8 cellular contexts compared by ENCODE assay signal in genomic region chr15:23565395-23566069, GRCh38. TPM values are rescaled to one million over a fixed set of nuclear protein-coding genes. Genes with fewer than 3 reads are reported as not detected.
DNase-seq lines count a peak whose midpoint lies in the region; ATAC-seq and TF ChIP-seq lines count a peak whose summit lies in the region.

TSS of gene MKRN3 (plus strand) at chr15:23565674. CDS start at chr15:23565783, 109 bp downstream.

- H3K4me3 ChIP-seq in right atrium auricular region (peak within 1 kb of the TSS in 1 of 2 donors; percentile 22), Panc1 (ENCODE audit: low read depth in 2 of 2, low read length in 2 of 2) (peak within 1 kb of the TSS; percentile 86 to 92), liver (ENCODE audit: low read depth in 1 of 3, low read length in 3 of 3) (peak within 1 kb of the TSS in 1 of 3 donors; percentile 11)

- ATAC-seq in Right ventricle myocardium inferior (peak; percentile 50), Panc1 (peak; percentile 87), GM18511 (IDR thresholded peaks at IDR 0.05; ENCODE audit: unreplicated experiment) (no peak)

- H3K4me1 ChIP-seq in right atrium auricular region (no peaks in the 10 kb centered on the region), Panc1 (ENCODE audit: control insufficient read depth, insufficient read depth, low read length) (peaks cover 8% of the 10 kb centered on the region; the same call in 1 of the 2 replicates), liver (ENCODE audit: control insufficient read depth in 4 of 4, insufficient read depth in 4 of 4, low read length in 3 of 4) (no peaks in the 10 kb centered on the region)

- H3K27ac ChIP-seq in right atrium auricular region (no peak within 1 kb of the TSS), Panc1 (ENCODE audit: low read length) (peak within 1 kb of the TSS; percentile 95), angular gyrus (ENCODE audit: low read depth, low read length) (peak within 1 kb of the TSS; percentile 70), liver (ENCODE audit: low read depth in 1 of 2, low read length in 2 of 2) (no peak within 1 kb of the TSS)

- in situ Hi-C loops in Panc1 (cut with HindIII; ENCODE audit: low pct_unique_long_range_greater_than_20kb, low sequenced_read_pairs) = no loop called here

- intact Hi-C loops in Right ventricle myocardium inferior (cut with DNase I) = no loop called here
- intact Hi-C loops in Panc1 (cut with micrococcal nuclease; ENCODE audit: unreplicated experiment) = loop anchor here (10.0 kb wide), 1 partner anchor 71 kb away; no protein-coding TSS in a partner anchor

- H3K27me3 ChIP-seq in right atrium auricular region (no peaks in the 10 kb centered on the region), Panc1 (ENCODE audit: control insufficient read depth, insufficient read depth, low read length) (no peaks in the 10 kb centered on the region), liver (ENCODE audit: control insufficient read depth in 4 of 4, insufficient read depth in 4 of 4, low read length in 3 of 4) (peaks cover 0 to 6% (median 3%) of the 10 kb centered on the region in 4 donors)

- no TSS peak for BruUV-seq in Panc1 (replicated peaks; lab: Mats Ljungman, UMichigan)

- peaks cover 6% of the 10 kb centered on the region for H3K27me3 Mint-ChIP-seq in stimulated activated naive CD8-positive, alpha-beta T cell treated with anti-CD3 and anti-CD28 coated beads, Interleukin-15, Interleukin-2, amounts not matched to agents 100 ng/mL and 50 ng/mL, for 24 hours

- no peak for TF ChIP-seq CTCF in right atrium auricular region (IDR thresholded peaks at IDR 0.05)
- TF ChIP-seq CTCF in Panc1 (IDR thresholded peaks at IDR 0.05) = no peak
- no peak for TF ChIP-seq CTCF in liver (IDR thresholded peaks at IDR 0.05; ENCODE audit: low read depth, low read length, missing input control)

- CTCF ChIA-PET in Panc1 (lab: Charles Lee) = no interaction called here

- H3K36me3 ChIP-seq in right atrium auricular region (no peaks in the 10 kb centered on the region), Panc1 (ENCODE audit: control insufficient read depth, insufficient read depth, low read length) (peaks cover 10% of the 10 kb centered on the region), liver (ENCODE audit: control insufficient read depth in 4 of 4, insufficient read depth in 3 of 4, low read depth in 1 of 4, low read length in 3 of 4) (no peaks in the 10 kb centered on the region)

- POLR2A ChIA-PET in Panc1 (lab: Charles Lee) = no interaction called here

- WGBS in liver = 81% methylated on average over 27 of the region's 27 CpGs

- H3K9me3 ChIP-seq in right atrium auricular region (no peaks in the 10 kb centered on the region), Panc1 (ENCODE audit: control insufficient read depth, insufficient read depth, low read depth, low read length) (no peaks in the 10 kb centered on the region), liver (ENCODE audit: control insufficient read depth in 4 of 4, low read length in 3 of 4) (peaks cover 0 to 5% (median 2%) of the 10 kb centered on the region in 4 donors)

- H3K4me1 Mint-ChIP-seq in stimulated activated naive CD8-positive, alpha-beta T cell treated with anti-CD3 and anti-CD28 coated beads, Interleukin-15, Interleukin-2, amounts not matched to agents 100 ng/mL and 50 ng/mL, for 24 hours (ENCODE audit: low read depth) = no peaks in the 10 kb centered on the region

- peak within 1 kb of the TSS; percentile 61 for H3K27ac Mint-ChIP-seq in stimulated activated naive CD8-positive, alpha-beta T cell treated with anti-CD3 and anti-CD28 coated beads, Interleukin-15, Interleukin-2, amounts not matched to agents 100 ng/mL and 50 ng/mL, for 24 hours

- no peaks in the 10 kb centered on the region for H3K36me3 Mint-ChIP-seq in stimulated activated naive CD8-positive, alpha-beta T cell treated with anti-CD3 and anti-CD28 coated beads, Interleukin-15, Interleukin-2, amounts not matched to agents 100 ng/mL and 50 ng/mL, for 24 hours (ENCODE audit: low read depth)

- peak; percentile 59 for DNase-seq in Right ventricle myocardium inferior (ENCODE audit: missing footprints)
- no peak for DNase-seq in right atrium auricular region (ENCODE audit: low spot score)
- DNase-seq in Panc1 (ENCODE audit: low read depth, low spot score) = peak; percentile 66
- no peak for DNase-seq in DMS53 (lab: John Stamatoyannopoulos, UW)

- no peak within 1 kb of the TSS for H3K9ac ChIP-seq in liver (ENCODE audit: low read depth in 1 of 2, low read length in 2 of 2)

- H3K4me3 Mint-ChIP-seq in stimulated activated naive CD8-positive, alpha-beta T cell treated with anti-CD3 and anti-CD28 coated beads, Interleukin-15, Interleukin-2, amounts not matched to agents 100 ng/mL and 50 ng/mL, for 24 hours = peak within 1 kb of the TSS; percentile 52

- H3K9me3 Mint-ChIP-seq in stimulated activated naive CD8-positive, alpha-beta T cell treated with anti-CD3 and anti-CD28 coated beads, Interleukin-15, Interleukin-2, amounts not matched to agents 100 ng/mL and 50 ng/mL, for 24 hours = peaks cover 9% of the 10 kb centered on the region

- no peak for TF ChIP-seq RAD21 in liver (IDR thresholded peaks at IDR 0.05)

TF ChIP-seq in liver, 16 proteins besides CTCF, POLR2A, EP300 and RAD21:
- no peak for TF ChIP-seq REST (IDR thresholded peaks at IDR 0.05)
- TF ChIP-seq EGR1 (IDR thresholded peaks at IDR 0.05; ENCODE audit: low read depth in 2 of 2) = no peak
- peak; percentile 69 to 75 for TF ChIP-seq GABPA (IDR thresholded peaks at IDR 0.05 in 1 of 2, conservative IDR thresholded peaks at IDR 0.05 in 1 of 2)

RNA-seq across cellular contexts. Expression of gene MKRN3, which starts in this region (rescaled TPM):
- total RNA-seq in Right ventricle myocardium inferior = 0.97 TPM
- total RNA-seq in right atrium auricular region = under 1 TPM in 1 of 2 donors, not detected in 1; 0.43 TPM
- total RNA-seq in Panc1 (2021; ENCODE audit: unreplicated experiment) = 7.9 TPM
- 1.3 TPM for polyA plus RNA-seq in Panc1 (2012; ENCODE audit: insufficient read length)
- total RNA-seq in liver = under 1 TPM in 1 of 2 donors, not detected in 1; 0.59 TPM
- polyA plus RNA-seq in liver = not detected

Comparison
In these comparisons a context has a peak if more than half of its experiments do, and no peak if none do; other contexts are left out.
1. Peak in DNase-seq and ATAC-seq in Right ventricle myocardium inferior; RNA of the gene not detected or under 1 TPM.
2. H3K27ac ChIP-seq: peak in Panc1 (single experiment) and angular gyrus (single experiment); none in right atrium auricular region (0 of 2) and liver (0 of 2).